ENCODE assay signal across 19 cellular contexts in genomic region chr14:65308536-65308935, GRCh38.
"Had no signal": no experiment of that assay in that cellular context is flagged by ENCODE, and none has a peak within 500 bp of the region (broad histone marks: within the 10 kb centered on the region; RNA-seq: fewer than 3 reads in every experiment).

No MANE protein-coding gene starts in this region.

- FAIRE-seq: keratinocyte, pancreas, small intestine had no signal

- H3K9me3 ChIP-seq: gastrocnemius medialis, lower lobe of right lung, pancreas, right lobe of liver, stomach, thyroid gland, vagina had no signal

- H3K27ac ChIP-seq: gastrocnemius medialis, lower lobe of right lung, pancreas, right lobe of liver, stomach, thyroid gland, vagina had no signal

- H3K4me1 ChIP-seq: gastrocnemius medialis, right lobe of liver, thyroid gland had no signal

- H3K36me3 ChIP-seq: gastrocnemius medialis, lower lobe of right lung, pancreas, right lobe of liver, stomach, thyroid gland, vagina had no signal

- DNase-seq: dorsolateral prefrontal cortex; effector CD4-positive, alpha-beta T cell; gastrocnemius medialis; head of caudate nucleus; left ventricle myocardium superior; lower lobe of right lung; natural killer cell; occipital lobe; pancreas; right lobe of liver; small intestine; stimulated activated CD4-positive, alpha-beta T cell treated with anti-CD3 and anti-CD28 coated beads, Interleukin-15, amount 100 ng/mL, for 24 hours; stimulated activated CD4-positive, alpha-beta T cell treated with anti-CD3 and anti-CD28 coated beads, Interleukin-2, amount 100 ng/mL, for 48 hours; stimulated activated CD8-positive, alpha-beta memory T cell treated with anti-CD3 and anti-CD28 coated beads, Interleukin-4, amount 100 ng/mL, for 48 hours; stimulated activated naive CD4-positive, alpha-beta T cell treated with Interleukin-2 at 50 U/mL for 16 hours; stomach; thyroid gland had no signal

- H3K27me3 ChIP-seq: dorsolateral prefrontal cortex, gastrocnemius medialis, pancreas, right lobe of liver, stomach, thyroid gland, vagina had no signal

- ATAC-seq: gastrocnemius medialis, left ventricle myocardium superior, lower lobe of right lung, natural killer cell, pancreas, right lobe of liver had no signal

- H3K4me3 ChIP-seq: dorsolateral prefrontal cortex, gastrocnemius medialis, lower lobe of right lung, pancreas, right lobe of liver, stomach, thyroid gland, vagina had no signal
